Comparison of ENCODE assay signal across 10 cellular contexts in the genomic region with DNA sequence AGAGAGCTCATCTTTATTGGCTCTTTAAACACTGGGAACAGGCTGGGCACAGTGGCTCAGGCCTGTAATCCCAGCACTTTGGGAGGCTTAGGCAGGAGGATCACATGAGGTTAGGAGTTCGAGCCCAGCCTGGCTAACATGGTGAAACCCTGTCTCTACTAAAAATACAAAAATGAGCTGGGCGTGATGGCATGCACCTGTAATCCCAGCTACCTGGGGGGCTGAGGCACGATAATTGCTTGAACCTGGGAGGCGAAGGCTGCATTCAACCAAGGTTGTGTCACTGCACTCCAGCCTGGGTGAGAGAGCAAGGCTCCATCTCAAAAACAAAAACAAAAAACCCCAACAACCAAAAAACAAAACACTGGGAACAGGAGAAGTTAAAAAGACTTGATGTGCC.
"Had no signal": no experiment of that assay in that cellular context is flagged by ENCODE, and none has a peak within 500 bp of the region (broad histone marks: within the 10 kb centered on the region; RNA-seq: fewer than 3 reads in every experiment).

No MANE protein-coding gene starts in this region.

- DNase-seq: activated CD4-positive, alpha-beta T cell treated with anti-CD3 and anti-CD28 coated beads for 1 hour; activated CD4-positive, alpha-beta T cell treated with anti-CD3 and anti-CD28 coated beads, Interleukin-2, amount 50 U/mL, for 4 hours; activated naive CD4-positive, alpha-beta T cell treated with anti-CD3 and anti-CD28 coated beads, Interleukin-2, amount 50 U/mL, for 16 hours; glutamatergic neuron; hypothalamus; kidney glomerular epithelial cell; posterior cingulate gyrus; retina; stimulated activated CD4-positive, alpha-beta T cell treated with anti-CD3 and anti-CD28 coated beads, Interleukin-2, amount 100 ng/mL, for 48 hours; stimulated activated naive CD4-positive, alpha-beta T cell treated with Interleukin-2 at 50 U/mL for 16 hours had no signal
